ENCODE assay signal across 17 cellular contexts in the genomic region with DNA sequence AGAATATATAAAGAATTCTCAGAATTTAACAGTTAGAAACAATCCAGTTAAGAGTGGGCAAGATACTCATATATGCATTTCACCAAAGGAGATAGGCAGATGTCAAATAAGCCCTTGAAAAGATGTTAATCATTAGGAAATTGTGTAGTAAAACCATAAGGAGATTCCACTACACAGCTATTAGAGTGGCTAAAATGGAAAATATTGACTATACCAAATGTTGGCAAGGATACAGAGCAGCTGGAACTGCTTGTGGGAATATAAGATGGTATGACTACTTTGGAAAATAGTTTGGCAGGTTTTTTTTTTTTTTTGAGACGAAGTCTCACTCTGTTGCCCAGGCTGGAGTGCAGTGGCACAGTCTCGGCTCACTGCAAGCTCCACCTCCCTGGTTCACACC. TPM values are rescaled to one million over a fixed set of nuclear protein-coding genes. Genes with fewer than 3 reads are reported as not detected.
A peak's percentile ranks its signal among the peaks of the same experiment; 100 is the strongest.
DNase-seq lines count a peak whose midpoint lies in the region; ATAC-seq and FAIRE-seq lines count a peak whose summit lies in the region.
"Had no signal": no experiment of that assay in that cellular context is flagged by ENCODE, and none has a peak within 500 bp of the region (broad histone marks: within the 10 kb centered on the region; RNA-seq: fewer than 3 reads in every experiment).

No MANE protein-coding gene starts in this region.

- H3K27ac ChIP-seq in naive thymus-derived CD4-positive, alpha-beta T cell (ENCODE audit: low read depth, low read length) = no peak overlapping the region
- H3K27ac ChIP-seq: GM23248 had no signal

- no peak for DNase-seq in activated CD8-positive, alpha-beta memory T cell treated with anti-CD3 and anti-CD28 coated beads, Interleukin-2, amount 10 ng/mL, durations not matched to agents 7 days and 5 days
- DNase-seq in activated CD8-positive, alpha-beta memory T cell treated with anti-CD3 and anti-CD28 coated beads for 24 hours = no peak
- DNase-seq in OCI-M1 (lab: John Stamatoyannopoulos, UW) (peak; percentile 40), frontal cortex (ENCODE audit: low spot score in 2 of 2) (no peak)
- DNase-seq in activated CD4-positive, alpha-beta memory T cell treated with anti-CD3 and anti-CD28 coated beads for 36 hours = no peak
- no peak for DNase-seq in naive thymus-derived CD4-positive, alpha-beta T cell
- no peak for DNase-seq in stimulated activated CD4-positive, alpha-beta T cell treated with anti-CD3 and anti-CD28 coated beads, Interleukin-4, amount 100 ng/mL, for 24 hours
- DNase-seq: DND-41, GDM1, GM23248, KBM-7, NCI-H1417 treated with DMSO at 0.1 percent for 48 hours, NCI-H1930, NCI-H2171, NCI-H446 treated with DMSO at 0.1 percent for 48 hours had no signal

- peaks cover 83% of the 10 kb centered on the region for H3K36me3 Mint-ChIP-seq in activated CD8-positive, alpha-beta memory T cell treated with anti-CD3 and anti-CD28 coated beads, Interleukin-2, amount 10 ng/mL, durations not matched to agents 7 days and 5 days
- peaks cover 66% of the 10 kb centered on the region for H3K36me3 Mint-ChIP-seq in activated CD4-positive, alpha-beta memory T cell treated with anti-CD3 and anti-CD28 coated beads for 36 hours
- H3K36me3 Mint-ChIP-seq in naive thymus-derived CD4-positive, alpha-beta T cell = peaks cover 2 to 56% (median 35%) of the 10 kb centered on the region in 5 donors

- H3K36me3 ChIP-seq in naive thymus-derived CD4-positive, alpha-beta T cell (ENCODE audit: control insufficient read depth in 2 of 3, insufficient read depth in 3 of 3, low read length in 3 of 3) = peaks cover 0 to 12% (median 0%) of the 10 kb centered on the region in 3 experiments

- H3K27ac Mint-ChIP-seq in activated CD8-positive, alpha-beta memory T cell treated with anti-CD3 and anti-CD28 coated beads, Interleukin-2, amount 10 ng/mL, durations not matched to agents 7 days and 5 days = peak overlapping the region; percentile 76
- H3K27ac Mint-ChIP-seq in activated CD4-positive, alpha-beta memory T cell treated with anti-CD3 and anti-CD28 coated beads for 36 hours = peak overlapping the region; percentile 4
- H3K27ac Mint-ChIP-seq in naive thymus-derived CD4-positive, alpha-beta T cell = peak overlapping the region in 4 of 9 donors; percentile 5 to 61 (median 36)

- no peaks in the 10 kb centered on the region for H3K27me3 ChIP-seq in naive thymus-derived CD4-positive, alpha-beta T cell (ENCODE audit: control insufficient read depth in 2 of 2, insufficient read depth in 2 of 2, low read length in 2 of 2)

- H3K27me3 Mint-ChIP-seq in activated CD8-positive, alpha-beta memory T cell treated with anti-CD3 and anti-CD28 coated beads, Interleukin-2, amount 10 ng/mL, durations not matched to agents 7 days and 5 days = no peaks in the 10 kb centered on the region
- no peaks in the 10 kb centered on the region for H3K27me3 Mint-ChIP-seq in activated CD4-positive, alpha-beta memory T cell treated with anti-CD3 and anti-CD28 coated beads for 36 hours
- no peaks in the 10 kb centered on the region for H3K27me3 Mint-ChIP-seq in naive thymus-derived CD4-positive, alpha-beta T cell

- H3K4me3 Mint-ChIP-seq in activated CD8-positive, alpha-beta memory T cell treated with anti-CD3 and anti-CD28 coated beads, Interleukin-2, amount 10 ng/mL, durations not matched to agents 7 days and 5 days = no peak overlapping the region
- no peak overlapping the region for H3K4me3 Mint-ChIP-seq in activated CD4-positive, alpha-beta memory T cell treated with anti-CD3 and anti-CD28 coated beads for 36 hours
- peak overlapping the region in 7 of 10 donors; percentile 1 to 55 (median 47) for H3K4me3 Mint-ChIP-seq in naive thymus-derived CD4-positive, alpha-beta T cell

- CTCF ChIA-PET in activated CD8-positive, alpha-beta memory T cell treated with anti-CD3 and anti-CD28 coated beads, Interleukin-2, amount 10 ng/mL, durations not matched to agents 7 days and 5 days (lab: Charles Lee) = interaction anchor here (0.8 to 1.7 kb wide), 3 partner anchors 11 to 52 kb away, joined by 3 to 4 read pairs (median 3); no protein-coding TSS in a partner anchor
- CTCF ChIA-PET in activated CD4-positive, alpha-beta memory T cell treated with anti-CD3 and anti-CD28 coated beads for 36 hours (lab: Charles Lee) = interaction anchor here (2.4 kb wide), 1 partner anchor 26 kb away, joined by 12 read pairs; no protein-coding TSS in a partner anchor
- CTCF ChIA-PET in naive thymus-derived CD4-positive, alpha-beta T cell (lab: Charles Lee) = interaction anchor here (1.0 kb wide), 1 partner anchor 54 kb away, joined by 3 read pairs; no protein-coding TSS in a partner anchor

- H3K4me3 ChIP-seq in naive thymus-derived CD4-positive, alpha-beta T cell (ENCODE audit: low read length) = no peak overlapping the region
- H3K4me3 ChIP-seq: GM12878, GM23248 had no signal

- intact Hi-C loops in activated CD4-positive, alpha-beta memory T cell treated with anti-CD3 and anti-CD28 coated beads for 36 hours (cut with micrococcal nuclease) = loop anchor here (5.0 kb wide), 1 partner anchor 35 kb away; no protein-coding TSS in a partner anchor
- intact Hi-C loops in naive thymus-derived CD4-positive, alpha-beta T cell (cut with micrococcal nuclease) = no loop called here

- no peaks in the 10 kb centered on the region for H3K9me3 Mint-ChIP-seq in activated CD8-positive, alpha-beta memory T cell treated with anti-CD3 and anti-CD28 coated beads, Interleukin-2, amount 10 ng/mL, durations not matched to agents 7 days and 5 days (ENCODE audit: low read depth)
- no peaks in the 10 kb centered on the region for H3K9me3 Mint-ChIP-seq in activated CD4-positive, alpha-beta memory T cell treated with anti-CD3 and anti-CD28 coated beads for 36 hours
- H3K9me3 Mint-ChIP-seq in naive thymus-derived CD4-positive, alpha-beta T cell = no peaks in the 10 kb centered on the region

- peak; percentile 32 for ATAC-seq in activated CD8-positive, alpha-beta memory T cell treated with anti-CD3 and anti-CD28 coated beads, Interleukin-2, amount 10 ng/mL, durations not matched to agents 7 days and 5 days
- ATAC-seq in naive thymus-derived CD4-positive, alpha-beta T cell = no peak
- ATAC-seq in GM18907 (IDR thresholded peaks at IDR 0.05; ENCODE audit: unreplicated experiment) = no peak
- ATAC-seq: GM12878 had no signal

- peaks cover 81% of the 10 kb centered on the region for H3K4me1 Mint-ChIP-seq in activated CD8-positive, alpha-beta memory T cell treated with anti-CD3 and anti-CD28 coated beads, Interleukin-2, amount 10 ng/mL, durations not matched to agents 7 days and 5 days
- H3K4me1 Mint-ChIP-seq in activated CD4-positive, alpha-beta memory T cell treated with anti-CD3 and anti-CD28 coated beads for 36 hours (ENCODE audit: low read depth) = peaks cover 91% of the 10 kb centered on the region
- H3K4me1 Mint-ChIP-seq in naive thymus-derived CD4-positive, alpha-beta T cell = peaks cover 76 to 100% (median 89%) of the 10 kb centered on the region in 7 donors

- H3K4me1 ChIP-seq in naive thymus-derived CD4-positive, alpha-beta T cell (ENCODE audit: control insufficient read depth in 2 of 2, insufficient read depth in 2 of 2, low read length in 2 of 2) = peaks cover 24 to 40% of the 10 kb centered on the region in 2 donors

- POLR2A ChIA-PET in activated CD4-positive, alpha-beta memory T cell treated with anti-CD3 and anti-CD28 coated beads for 36 hours (lab: Charles Lee) = no interaction called here
- POLR2A ChIA-PET in naive thymus-derived CD4-positive, alpha-beta T cell (lab: Charles Lee) = interaction anchor here (1.3 to 1.9 kb wide), 2 partner anchors 9 to 13 kb away, joined by 3 to 10 read pairs; no protein-coding TSS in a partner anchor

- no peak for FAIRE-seq in frontal cortex (lab: Jason Lieb, UNC)
- FAIRE-seq: GM12878 had no signal

- H3K9me3 ChIP-seq in naive thymus-derived CD4-positive, alpha-beta T cell (ENCODE audit: control insufficient read depth in 2 of 3, low read length in 3 of 3) = no peaks in the 10 kb centered on the region

RNA-seq across cellular contexts. Expression of gene CAB39, which starts 59.5 kb away (rescaled TPM):
- total RNA-seq in activated CD8-positive, alpha-beta memory T cell treated with anti-CD3 and anti-CD28 coated beads, Interleukin-2, amount 10 ng/mL, durations not matched to agents 7 days and 5 days = 100 to 1,000 TPM; 148 to 174 TPM
- total RNA-seq in activated CD4-positive, alpha-beta memory T cell treated with anti-CD3 and anti-CD28 coated beads for 36 hours = 100 to 1,000 TPM; 128 to 129 TPM
- 100 to 1,000 TPM in 2 of 5 experiments, 10 to 100 TPM in 3; 71.0 to 186 (median 95.4) TPM for total RNA-seq in naive thymus-derived CD4-positive, alpha-beta T cell
- polyA plus RNA-seq in naive thymus-derived CD4-positive, alpha-beta T cell = 10 to 100 TPM; 73.1 to 79.4 TPM
- total RNA-seq in frontal cortex = 165 TPM

Comparison
In these comparisons a context has a peak if more than half of its experiments do, and no peak if none do; other contexts are left out.
1. H3K4me3 Mint-ChIP-seq: peak in naive thymus-derived CD4-positive, alpha-beta T cell (7 of 10); none in activated CD8-positive, alpha-beta memory T cell treated with anti-CD3 and anti-CD28 coated beads, Interleukin-2, amount 10 ng/mL, durations not matched to agents 7 days and 5 days (single experiment) and activated CD4-positive, alpha-beta memory T cell treated with anti-CD3 and anti-CD28 coated beads for 36 hours (single experiment).